12 cellular contexts compared by ENCODE assay signal in genomic region chr20:63090682-63091571, GRCh38.
DNase-seq lines count a peak whose midpoint lies in the region; ATAC-seq and TF ChIP-seq lines count a peak whose summit lies in the region.
"Had no signal": no experiment of that assay in that cellular context is flagged by ENCODE, and none has a peak within 500 bp of the region (broad histone marks: within the 10 kb centered on the region; RNA-seq: fewer than 3 reads in every experiment).

No MANE protein-coding gene starts in this region.

- DNase-seq in activated CD4-positive, alpha-beta T cell treated with anti-CD3 and anti-CD28 coated beads for 36 hours = peak; percentile 3
- DNase-seq in activated CD4-positive, alpha-beta T cell treated with anti-CD3 and anti-CD28 coated beads, Interleukin-2, amount 50 U/mL, for 4 hours = no peak
- DNase-seq in NCI-H748 treated with DMSO at 0.1 percent for 48 hours (lab: John Stamatoyannopoulos, UW) = peak; percentile 54
- peak; percentile 12 for DNase-seq in left cardiac atrium
- DNase-seq in sciatic nerve (ENCODE audit: low spot score) = peak; percentile 47
- DNase-seq in NCI-H1092 treated with DMSO at 0.1 percent for 48 hours (lab: John Stamatoyannopoulos, UW) = no peak
- DNase-seq in endothelial cell (ENCODE audit: low spot score) = no peak
- DNase-seq in CD4-positive, alpha-beta memory T cell = no peak
- DNase-seq: HCEC 1CT had no signal

- no peak overlapping the region for H3K27ac ChIP-seq in CD4-positive, alpha-beta memory T cell (ENCODE audit: low read depth, low read length)
- H3K27ac ChIP-seq: prostate gland, SK-N-MC had no signal

- peaks cover 11% of the 10 kb centered on the region for H3K27me3 Mint-ChIP-seq in activated CD4-positive, alpha-beta T cell treated with anti-CD3 and anti-CD28 coated beads for 36 hours
- peaks cover 2% of the 10 kb centered on the region for H3K27me3 Mint-ChIP-seq in endothelial cell (ENCODE audit: unreplicated experiment)
- peaks cover 20% of the 10 kb centered on the region in 2 donors for H3K27me3 Mint-ChIP-seq in CD4-positive, alpha-beta memory T cell

- no peak overlapping the region for H3K4me3 ChIP-seq in CD4-positive, alpha-beta memory T cell (ENCODE audit: low read length in 2 of 2)
- H3K4me3 ChIP-seq: prostate gland, SK-N-MC had no signal

- H3K9me3 Mint-ChIP-seq in activated CD4-positive, alpha-beta T cell treated with anti-CD3 and anti-CD28 coated beads for 36 hours (ENCODE audit: low read depth) = no peaks in the 10 kb centered on the region
- H3K9me3 Mint-ChIP-seq in endothelial cell (ENCODE audit: unreplicated experiment) = no peaks in the 10 kb centered on the region
- no peaks in the 10 kb centered on the region for H3K9me3 Mint-ChIP-seq in CD4-positive, alpha-beta memory T cell
- H3K9me3 Mint-ChIP-seq: CD8-positive, alpha-beta memory T cell had no signal

- intact Hi-C loops in activated CD4-positive, alpha-beta T cell treated with anti-CD3 and anti-CD28 coated beads for 36 hours (cut with DNase I, micrococcal nuclease) = no loop called here
- intact Hi-C loops in left cardiac atrium (cut with DNase I) = no loop called here
- intact Hi-C loops in sciatic nerve (cut with DNase I) = no loop called here
- intact Hi-C loops in CD4-positive, alpha-beta memory T cell (cut with micrococcal nuclease) = no loop called here

- TF ChIP-seq CTCF in endothelial cell (IDR thresholded peaks at IDR 0.05; ENCODE audit: unreplicated experiment) = no peak

- ATAC-seq in activated CD4-positive, alpha-beta T cell treated with anti-CD3 and anti-CD28 coated beads for 36 hours = no peak
- ATAC-seq in left cardiac atrium (no peak), sciatic nerve (no peak)

- H3K4me3 Mint-ChIP-seq in activated CD4-positive, alpha-beta T cell treated with anti-CD3 and anti-CD28 coated beads for 36 hours = no peak overlapping the region
- H3K4me3 Mint-ChIP-seq in endothelial cell (ENCODE audit: unreplicated experiment) = no peak overlapping the region
- H3K4me3 Mint-ChIP-seq in CD4-positive, alpha-beta memory T cell = no peak overlapping the region
- H3K4me3 Mint-ChIP-seq: CD8-positive, alpha-beta memory T cell had no signal

- H3K36me3 ChIP-seq in CD4-positive, alpha-beta memory T cell (ENCODE audit: insufficient read depth, low read length) = no peaks in the 10 kb centered on the region
- H3K36me3 ChIP-seq: prostate gland had no signal

- no peaks in the 10 kb centered on the region for H3K4me1 ChIP-seq in CD4-positive, alpha-beta memory T cell (ENCODE audit: insufficient read depth, low read length)
- H3K4me1 ChIP-seq: prostate gland had no signal

- CTCF ChIA-PET in activated CD4-positive, alpha-beta T cell treated with anti-CD3 and anti-CD28 coated beads for 36 hours (lab: Charles Lee) = no interaction called here
- CTCF ChIA-PET in CD4-positive, alpha-beta memory T cell (lab: Charles Lee; ENCODE audit: partially characterized antibody) = no interaction called here

- no peaks in the 10 kb centered on the region for H3K4me1 Mint-ChIP-seq in activated CD4-positive, alpha-beta T cell treated with anti-CD3 and anti-CD28 coated beads for 36 hours
- H3K4me1 Mint-ChIP-seq in endothelial cell (ENCODE audit: unreplicated experiment) = no peaks in the 10 kb centered on the region
- no peaks in the 10 kb centered on the region for H3K4me1 Mint-ChIP-seq in CD4-positive, alpha-beta memory T cell
- H3K4me1 Mint-ChIP-seq: CD8-positive, alpha-beta memory T cell had no signal

- no peaks in the 10 kb centered on the region for H3K9me3 ChIP-seq in CD4-positive, alpha-beta memory T cell (ENCODE audit: control insufficient read depth in 1 of 2, low read length in 2 of 2)
- H3K9me3 ChIP-seq: prostate gland had no signal

- POLR2A ChIA-PET in activated CD4-positive, alpha-beta T cell treated with anti-CD3 and anti-CD28 coated beads for 36 hours (lab: Charles Lee) = no interaction called here
- POLR2A ChIA-PET in CD4-positive, alpha-beta memory T cell (lab: Charles Lee; ENCODE audit: partially characterized antibody) = no interaction called here

- no peaks in the 10 kb centered on the region for H3K36me3 Mint-ChIP-seq in activated CD4-positive, alpha-beta T cell treated with anti-CD3 and anti-CD28 coated beads for 36 hours (ENCODE audit: low read depth)
- H3K36me3 Mint-ChIP-seq in endothelial cell (ENCODE audit: low read depth, unreplicated experiment) = no peaks in the 10 kb centered on the region
- H3K36me3 Mint-ChIP-seq in CD4-positive, alpha-beta memory T cell = no peaks in the 10 kb centered on the region
- H3K36me3 Mint-ChIP-seq: CD8-positive, alpha-beta memory T cell had no signal

- H3K27ac Mint-ChIP-seq in activated CD4-positive, alpha-beta T cell treated with anti-CD3 and anti-CD28 coated beads for 36 hours = no peak overlapping the region
- H3K27ac Mint-ChIP-seq in endothelial cell (ENCODE audit: unreplicated experiment) = no peak overlapping the region
- H3K27ac Mint-ChIP-seq in CD4-positive, alpha-beta memory T cell = no peak overlapping the region
- H3K27ac Mint-ChIP-seq: CD8-positive, alpha-beta memory T cell had no signal

- no peaks in the 10 kb centered on the region for H3K27me3 ChIP-seq in CD4-positive, alpha-beta memory T cell (ENCODE audit: insufficient read depth, low read length)

Comparison
In these comparisons a context has a peak if more than half of its experiments do, and no peak if none do; other contexts are left out.
1. DNase-seq: peak in activated CD4-positive, alpha-beta T cell treated with anti-CD3 and anti-CD28 coated beads for 36 hours (single experiment), NCI-H748 treated with DMSO at 0.1 percent for 48 hours (single experiment), left cardiac atrium (single experiment) and sciatic nerve (single experiment); none in activated CD4-positive, alpha-beta T cell treated with anti-CD3 and anti-CD28 coated beads, Interleukin-2, amount 50 U/mL, for 4 hours (0 of 2), NCI-H1092 treated with DMSO at 0.1 percent for 48 hours (single experiment), endothelial cell (single experiment) and CD4-positive, alpha-beta memory T cell (0 of 5).